ENCODE assay signal across 14 cellular contexts in the genomic region with DNA sequence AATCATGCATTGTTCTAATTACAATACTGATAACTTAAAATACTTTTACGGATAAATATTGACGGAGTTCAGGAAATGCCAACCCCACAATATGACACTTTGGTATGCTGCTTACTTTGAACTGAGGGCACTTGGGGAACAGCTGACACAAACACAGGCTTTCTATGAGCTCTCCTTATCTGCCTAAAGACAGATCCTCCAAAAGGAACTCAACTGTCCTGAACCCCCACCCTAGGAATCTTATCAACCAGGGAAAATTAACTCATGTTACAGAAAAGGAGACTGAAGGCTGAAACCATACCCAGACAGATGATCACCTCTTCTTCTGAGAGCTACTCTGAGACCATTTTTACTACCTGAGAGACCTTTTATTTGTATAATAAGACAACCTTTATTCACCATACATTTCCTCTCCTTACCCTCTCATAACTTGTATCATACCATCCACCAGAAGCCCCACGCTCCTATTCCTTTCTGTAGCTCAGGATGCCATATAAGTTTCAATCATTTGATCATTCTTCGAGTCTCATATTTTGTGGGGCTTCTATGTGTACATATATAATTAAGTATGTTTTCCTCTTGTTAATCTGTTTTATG.
"Had no signal": no experiment of that assay in that cellular context is flagged by ENCODE, and none has a peak within 500 bp of the region (broad histone marks: within the 10 kb centered on the region; RNA-seq: fewer than 3 reads in every experiment).

No MANE protein-coding gene starts in this region.

- H3K27ac Mint-ChIP-seq: activated CD8-positive, alpha-beta memory T cell treated with anti-CD3 and anti-CD28 coated beads, Interleukin-2, amount 10 ng/mL, durations not matched to agents 7 days and 5 days; activated naive CD8-positive, alpha-beta T cell treated with anti-CD3 and anti-CD28 coated beads for 36 hours; T-cell had no signal

- H3K9me3 ChIP-seq: right atrium auricular region, uterus had no signal

- H3K27ac ChIP-seq: brain microvascular endothelial cell, dorsolateral prefrontal cortex, heart right ventricle, right atrium auricular region, uterus had no signal

- H3K9me3 Mint-ChIP-seq: activated naive CD8-positive, alpha-beta T cell treated with anti-CD3 and anti-CD28 coated beads for 36 hours had no signal

- H3K4me1 ChIP-seq: right atrium auricular region, uterus had no signal

- H3K4me3 Mint-ChIP-seq: activated CD8-positive, alpha-beta memory T cell treated with anti-CD3 and anti-CD28 coated beads, Interleukin-2, amount 10 ng/mL, durations not matched to agents 7 days and 5 days; activated naive CD8-positive, alpha-beta T cell treated with anti-CD3 and anti-CD28 coated beads for 36 hours; activated T-cell treated with anti-CD3 and anti-CD28 coated beads, Interleukin-2, amount 50 U/mL, for 4 hours; T-cell had no signal

- H3K27me3 Mint-ChIP-seq: activated CD8-positive, alpha-beta memory T cell treated with anti-CD3 and anti-CD28 coated beads, Interleukin-2, amount 10 ng/mL, durations not matched to agents 7 days and 5 days; activated naive CD8-positive, alpha-beta T cell treated with anti-CD3 and anti-CD28 coated beads for 36 hours; T-cell had no signal

- H3K4me2 ChIP-seq: smooth muscle cell had no signal

- H3K27me3 ChIP-seq: brain microvascular endothelial cell, dorsolateral prefrontal cortex, heart right ventricle, right atrium auricular region, uterus had no signal

- ATAC-seq: activated CD8-positive, alpha-beta memory T cell treated with anti-CD3 and anti-CD28 coated beads, Interleukin-2, amount 10 ng/mL, durations not matched to agents 7 days and 5 days; activated T-cell treated with anti-CD3 and anti-CD28 coated beads, Interleukin-2, amount 50 U/mL, for 4 hours; heart right ventricle; left ventricle myocardium superior; T-cell had no signal

- DNase-seq: activated CD4-positive, alpha-beta T cell treated with anti-CD3 and anti-CD28 coated beads, Interleukin-2, amount 50 U/mL, for 4 hours; activated CD8-positive, alpha-beta memory T cell treated with anti-CD3 and anti-CD28 coated beads, Interleukin-2, amount 10 ng/mL, durations not matched to agents 7 days and 5 days; activated gamma-delta T cell; activated naive CD8-positive, alpha-beta T cell treated with anti-CD3 and anti-CD28 coated beads for 36 hours; activated T-cell treated with anti-CD3 and anti-CD28 coated beads, Interleukin-2, amount 50 U/mL, for 4 hours; brain microvascular endothelial cell; dorsolateral prefrontal cortex; heart right ventricle; kidney; left ventricle myocardium superior; T-cell; uterus had no signal

- H3K4me3 ChIP-seq: dorsolateral prefrontal cortex, heart right ventricle, right atrium auricular region, smooth muscle cell, uterus had no signal

- H3K36me3 ChIP-seq: brain microvascular endothelial cell, right atrium auricular region, uterus had no signal
